In genomic region chr13:44283598-44283997, GRCh38 we compare ENCODE assay signal across 19 cellular contexts.
DNase-seq lines count a peak whose midpoint lies in the region; ATAC-seq and TF ChIP-seq lines count a peak whose summit lies in the region.
"Had no signal": no experiment of that assay in that cellular context is flagged by ENCODE, and none has a peak within 500 bp of the region (broad histone marks: within the 10 kb centered on the region; RNA-seq: fewer than 3 reads in every experiment).

No MANE protein-coding gene starts in this region.

- H3K4me3 Mint-ChIP-seq in GM23338 = no peak overlapping the region
- H3K4me3 Mint-ChIP-seq: CD4-positive, alpha-beta memory T cell; H9 had no signal

- no peaks in the 10 kb centered on the region for H3K27me3 Mint-ChIP-seq in GM23338 (ENCODE audit: insufficient read depth, low read depth, poor library complexity)

- H3K4me2 ChIP-seq in GM23338 = 0 out of 2 replicates have a peak overlapping the region, but pooled peaks have one; percentile 19

- H3K9me3 Mint-ChIP-seq in GM23338 = no peaks in the 10 kb centered on the region

- H3K36me3 Mint-ChIP-seq in GM23338 (ENCODE audit: low read depth) = no peaks in the 10 kb centered on the region
- H3K36me3 Mint-ChIP-seq: CD4-positive, alpha-beta memory T cell had no signal

- no peak overlapping the region for H3K4me3 ChIP-seq in GM23338
- no peak overlapping the region for H3K4me3 ChIP-seq in NT2/D1 (ENCODE audit: insufficient read length, low read depth)
- H3K4me3 ChIP-seq in dorsolateral prefrontal cortex = no peak overlapping the region

- intact Hi-C loops in dorsolateral prefrontal cortex (cut with DNase I) = no loop called here

- H3K27me3 ChIP-seq in GM23338 (ENCODE audit: insufficient read depth) (no peaks in the 10 kb centered on the region), NT2/D1 (ENCODE audit: insufficient read depth, insufficient read length) (no peaks in the 10 kb centered on the region), dorsolateral prefrontal cortex (no peaks in the 10 kb centered on the region)

- H3K27ac ChIP-seq in GM23338 (ENCODE audit: low read depth) (no peak overlapping the region), dorsolateral prefrontal cortex (no peak overlapping the region)
- H3K27ac ChIP-seq: 22Rv1 had no signal

- H3K36me3 ChIP-seq in GM23338 (ENCODE audit: insufficient read depth) (no peaks in the 10 kb centered on the region), NT2/D1 (ENCODE audit: insufficient read depth, insufficient read length, low read length) (no peaks in the 10 kb centered on the region)

- H3K9me2 ChIP-seq in GM23338 (ENCODE audit: insufficient read depth) = no peaks in the 10 kb centered on the region

- H2AFZ ChIP-seq in GM23338 = peak overlapping the region; percentile 21; the same call in 1 of the 2 replicates

- peaks cover 13% of the 10 kb centered on the region for H3K4me1 Mint-ChIP-seq in GM23338

- H3K4me1 ChIP-seq in GM23338 (ENCODE audit: insufficient read depth) (peaks cover 7% of the 10 kb centered on the region), NT2/D1 (ENCODE audit: insufficient read depth, insufficient read length) (no peaks in the 10 kb centered on the region)

- peak; percentile 36; the same call in 1 of the 3 replicates for ATAC-seq in GM23338
- no peak for ATAC-seq in HG03432 (IDR thresholded peaks at IDR 0.05; ENCODE audit: unreplicated experiment)
- ATAC-seq: HCT116 had no signal

- peak; percentile 15 for DNase-seq in Ammon's horn (ENCODE audit: low spot score)
- peak; percentile 43 for DNase-seq in GM23338 (ENCODE audit: low spot score)
- peak; percentile 20 for DNase-seq in NT2/D1 (ENCODE audit: low read depth, low spot score)
- peak; percentile 64 for DNase-seq in left kidney (ENCODE audit: low read depth, low spot score)
- no peak for DNase-seq in GOT3 (lab: John Stamatoyannopoulos, UW)
- DNase-seq in dorsolateral prefrontal cortex = no peak
- no peak for DNase-seq in AG08396 (ENCODE audit: low spot score)
- DNase-seq: AML-193; C1 segment of cervical spinal cord; CD4-positive, alpha-beta memory T cell; COR-L47; DMS 273 treated with DMSO at 0.1 percent for 48 hours; DMS79; EL; GF-D8; H9 had no signal

- H3K9me3 ChIP-seq in NT2/D1 (ENCODE audit: insufficient read depth, low read length) = no peaks in the 10 kb centered on the region

- H3K27ac Mint-ChIP-seq in GM23338 = no peak overlapping the region
- H3K27ac Mint-ChIP-seq: H9 had no signal

- H4K20me1 ChIP-seq in GM23338 (replicated peaks; ENCODE audit: insufficient read depth) = no peaks in the 10 kb centered on the region

- H3F3A ChIP-seq in GM23338 (replicated peaks; ENCODE audit: low read depth) = no peaks in the 10 kb centered on the region

- TF ChIP-seq CTCF in GM23338 (conservative IDR thresholded peaks at IDR 0.05; ENCODE audit: low read depth in 2 of 2) (no peak), dorsolateral prefrontal cortex (IDR thresholded peaks at IDR 0.05 in 54 of 56, conservative IDR thresholded peaks at IDR 0.05 in 2 of 56; ENCODE audit: low read depth in 1 of 56, partially characterized antibody in 56 of 56) (no peak)

- no peak overlapping the region for H3K9ac ChIP-seq in NT2/D1 (ENCODE audit: insufficient read length, low read depth)

- H3K79me2 ChIP-seq in GM23338 (replicated peaks; ENCODE audit: insufficient read depth) = no peaks in the 10 kb centered on the region

TF ChIP-seq in GM23338, 12 proteins besides CTCF, POLR2A, EP300 and RAD21:
- no peak for TF ChIP-seq NANOG (IDR thresholded peaks at IDR 0.05; ENCODE audit: borderline replicate concordance)

Comparison
In these comparisons a context has a peak if more than half of its experiments do, and no peak if none do; other contexts are left out.
1. DNase-seq: peak in Ammon's horn (single experiment), GM23338 (single experiment), NT2/D1 (single experiment) and left kidney (single experiment); none in GOT3 (single experiment), dorsolateral prefrontal cortex (0 of 10) and AG08396 (single experiment).